In genomic region chr11:7606496-7606895, GRCh38 we compare ENCODE assay signal across 32 cellular contexts.
A peak's percentile ranks its signal among the peaks of the same experiment; 100 is the strongest.
DNase-seq lines count a peak whose midpoint lies in the region; ATAC-seq, FAIRE-seq and TF ChIP-seq lines count a peak whose summit lies in the region.
"Had no signal": no experiment of that assay in that cellular context is flagged by ENCODE, and none has a peak within 500 bp of the region (broad histone marks: within the 10 kb centered on the region; RNA-seq: fewer than 3 reads in every experiment).

No MANE protein-coding gene starts in this region.

- peaks cover 26% of the 10 kb centered on the region for H3K4me1 Mint-ChIP-seq in progenitor cell of endocrine pancreas (ENCODE audit: low read depth)
- H3K4me1 Mint-ChIP-seq: activated naive CD4-positive, alpha-beta T cell treated with anti-CD3 and anti-CD28 coated beads, Interleukin-2, amount 10 ng/mL, durations not matched to agents 7 days and 5 days had no signal

- H3K27me3 Mint-ChIP-seq in progenitor cell of endocrine pancreas: no peaks in the 10 kb centered on the region
- H3K27me3 Mint-ChIP-seq: activated naive CD4-positive, alpha-beta T cell treated with anti-CD3 and anti-CD28 coated beads, Interleukin-2, amount 10 ng/mL, durations not matched to agents 7 days and 5 days had no signal

- no peaks in the 10 kb centered on the region for H3K9me3 ChIP-seq in PC-9 (ENCODE audit: insufficient read depth, low read depth)
- H3K9me3 ChIP-seq in uterus: no peaks in the 10 kb centered on the region
- H3K9me3 ChIP-seq: breast epithelium, esophagus muscularis mucosa, HAP-1, left ventricle myocardium inferior, ovary, Peyer's patch, right lobe of liver had no signal

- peak overlapping the region; percentile 25; the same call in 1 of the 2 replicates for H3K4me3 ChIP-seq in PC-9
- peak overlapping the region; percentile 55 for H3K4me3 ChIP-seq in rectal smooth muscle tissue (ENCODE audit: low read length)
- no peak overlapping the region for H3K4me3 ChIP-seq in uterus
- H3K4me3 ChIP-seq: breast epithelium, esophagus muscularis mucosa, HAP-1, left ventricle myocardium inferior, ovary, right lobe of liver had no signal

- no peak overlapping the region for H2AFZ ChIP-seq in PC-9

- no peak for TF ChIP-seq CTCF in PC-9 (conservative IDR thresholded peaks at IDR 0.05)
- TF ChIP-seq CTCF in uterus (IDR thresholded peaks at IDR 0.05): no peak
- TF ChIP-seq CTCF in progenitor cell of endocrine pancreas (IDR thresholded peaks at IDR 0.05; ENCODE audit: unreplicated experiment): no peak

- peaks cover 33% of the 10 kb centered on the region for H3F3A ChIP-seq in PC-9 (ENCODE audit: insufficient read depth, low read depth)

- TF ChIP-seq POLR2A in uterus (IDR thresholded peaks at IDR 0.05): no peak

- H3K79me2 ChIP-seq in PC-9 (ENCODE audit: low read depth): no peaks in the 10 kb centered on the region; the same call in 1 of the 2 replicates

- no peak overlapping the region for H3K9ac ChIP-seq in rectal smooth muscle tissue (ENCODE audit: low read length)

- no peak overlapping the region for H3K4me3 Mint-ChIP-seq in progenitor cell of endocrine pancreas (ENCODE audit: low read depth)
- H3K4me3 Mint-ChIP-seq: activated naive CD4-positive, alpha-beta T cell treated with anti-CD3 and anti-CD28 coated beads, Interleukin-2, amount 10 ng/mL, durations not matched to agents 7 days and 5 days; activated T-helper 1 cell treated with anti-CD3 and anti-CD28 coated beads, Interleukin-12 subunit alpha, Interleukin-12 subunit beta, Interleukin-2, Interleukin-4 antibody, amounts not matched to agents 30 ng/mL and 10 ng/mL and 1 ng/mL, durations not matched to agents 14 hours and 24 hours and 36 hours; CD8-positive, alpha-beta T cell; nephron progenitor cell had no signal

- H3K9me3 Mint-ChIP-seq in progenitor cell of endocrine pancreas (ENCODE audit: low read depth): no peaks in the 10 kb centered on the region
- H3K9me3 Mint-ChIP-seq: activated naive CD4-positive, alpha-beta T cell treated with anti-CD3 and anti-CD28 coated beads, Interleukin-2, amount 10 ng/mL, durations not matched to agents 7 days and 5 days; activated T-helper 1 cell treated with anti-CD3 and anti-CD28 coated beads, Interleukin-12 subunit alpha, Interleukin-12 subunit beta, Interleukin-2, Interleukin-4 antibody, amounts not matched to agents 30 ng/mL and 10 ng/mL and 1 ng/mL, durations not matched to agents 14 hours and 24 hours and 36 hours; CD8-positive, alpha-beta T cell; nephron progenitor cell had no signal

- FAIRE-seq in islet of Langerhans (lab: Jason Lieb, UNC): peak; percentile 17
- FAIRE-seq: frontal cortex, HTR-8/SVneo had no signal

- peak overlapping the region; percentile 64 for H3K4me2 ChIP-seq in PC-9

- intact Hi-C loops in PC-9 (cut with micrococcal nuclease; ENCODE audit: unreplicated experiment): no loop called here
- intact Hi-C loops in left cardiac atrium (cut with DNase I): no loop called here
- intact Hi-C loops in uterus (cut with DNase I; ENCODE audit: low total_unique reads): no loop called here

- H3K4me1 ChIP-seq in PC-9 (replicated peaks; ENCODE audit: insufficient read depth) (peaks cover 60% of the 10 kb centered on the region), rectal smooth muscle tissue (ENCODE audit: control insufficient read depth, insufficient read depth, low read length) (no peaks in the 10 kb centered on the region), uterus (no peaks in the 10 kb centered on the region)
- H3K4me1 ChIP-seq: breast epithelium had no signal

- CTCF ChIA-PET in PC-9 (lab: Charles Lee): no interaction called here

- H4K20me1 ChIP-seq in PC-9 (ENCODE audit: insufficient read depth): no peaks in the 10 kb centered on the region

- H3K27me3 ChIP-seq in PC-9 (ENCODE audit: insufficient read depth, low read depth): no peaks in the 10 kb centered on the region
- H3K27me3 ChIP-seq in rectal smooth muscle tissue (ENCODE audit: control insufficient read depth, insufficient read depth, low read length): no peaks in the 10 kb centered on the region
- no peaks in the 10 kb centered on the region for H3K27me3 ChIP-seq in uterus
- H3K27me3 ChIP-seq: breast epithelium, esophagus muscularis mucosa, ovary, Peyer's patch, right lobe of liver had no signal

- H3K27ac ChIP-seq in PC-9 (peak overlapping the region; percentile 94), rectal smooth muscle tissue (ENCODE audit: low read depth, low read length) (no peak overlapping the region), uterus (no peak overlapping the region)
- H3K27ac ChIP-seq: esophagus muscularis mucosa, left ventricle myocardium inferior, ovary, right lobe of liver had no signal

- POLR2A ChIA-PET in PC-9 (lab: Charles Lee; ENCODE audit: unreplicated experiment): no interaction called here

- peak; percentile 30 for DNase-seq in AG08395 (ENCODE audit: low spot score)
- DNase-seq in PC-9: no peak
- DNase-seq in activated CD4-positive, alpha-beta T cell treated with anti-CD3 and anti-CD28 coated beads, Interleukin-2, amount 50 U/mL, for 48 hours: no peak
- DNase-seq in left cardiac atrium: no peak
- DNase-seq in uterus: no peak
- no peak for DNase-seq in progenitor cell of endocrine pancreas (ENCODE audit: low spot score, unreplicated experiment)
- DNase-seq: 8988T; activated naive CD4-positive, alpha-beta T cell treated with anti-CD3 and anti-CD28 coated beads, Interleukin-2, amount 10 ng/mL, durations not matched to agents 7 days and 5 days; amniotic stem cell; CD8-positive, alpha-beta T cell; KG1; left ventricle myocardium inferior; midbrain; NCI-H1417 treated with DMSO at 0.1 percent for 48 hours; NCI-H345; nephron progenitor cell; ovary; Peyer's patch; right lobe of liver; SIG-M5; stimulated activated CD4-positive, alpha-beta T cell treated with anti-CD3 and anti-CD28 coated beads, Interleukin-4, amount 100 ng/mL, for 4 hours; stimulated activated naive CD4-positive, alpha-beta T cell; SW 1271; T1000 had no signal

- no peaks in the 10 kb centered on the region for H3K9me2 ChIP-seq in PC-9 (ENCODE audit: insufficient read depth)

- no peak overlapping the region for H3K27ac Mint-ChIP-seq in progenitor cell of endocrine pancreas
- H3K27ac Mint-ChIP-seq: activated naive CD4-positive, alpha-beta T cell treated with anti-CD3 and anti-CD28 coated beads, Interleukin-2, amount 10 ng/mL, durations not matched to agents 7 days and 5 days; activated T-helper 1 cell treated with anti-CD3 and anti-CD28 coated beads, Interleukin-12 subunit alpha, Interleukin-12 subunit beta, Interleukin-2, Interleukin-4 antibody, amounts not matched to agents 30 ng/mL and 10 ng/mL and 1 ng/mL, durations not matched to agents 14 hours and 24 hours and 36 hours; CD8-positive, alpha-beta T cell; nephron progenitor cell had no signal

- H3K36me3 ChIP-seq in PC-9 (ENCODE audit: low read depth) (no peaks in the 10 kb centered on the region), rectal smooth muscle tissue (ENCODE audit: control insufficient read depth, insufficient read depth, low read length) (peaks cover 4% of the 10 kb centered on the region), uterus (no peaks in the 10 kb centered on the region)
- H3K36me3 ChIP-seq: breast epithelium, HAP-1, ovary had no signal

- ATAC-seq in left cardiac atrium: no peak
- ATAC-seq: CD8-positive, alpha-beta T cell had no signal

- peaks cover 1% of the 10 kb centered on the region for H3K36me3 Mint-ChIP-seq in progenitor cell of endocrine pancreas (ENCODE audit: insufficient read depth)

- no TSS peak for BruUV-seq in PC-9 (replicated peaks; lab: Mats Ljungman, UMichigan)

Comparison
In these comparisons a context has a peak if more than half of its experiments do, and no peak if none do; other contexts are left out.
1. H3K4me3 ChIP-seq: peak in PC-9 (single experiment) and rectal smooth muscle tissue (single experiment); none in uterus (0 of 2).